Comparison of ENCODE assay signal across 12 cellular contexts in the genomic region with DNA sequence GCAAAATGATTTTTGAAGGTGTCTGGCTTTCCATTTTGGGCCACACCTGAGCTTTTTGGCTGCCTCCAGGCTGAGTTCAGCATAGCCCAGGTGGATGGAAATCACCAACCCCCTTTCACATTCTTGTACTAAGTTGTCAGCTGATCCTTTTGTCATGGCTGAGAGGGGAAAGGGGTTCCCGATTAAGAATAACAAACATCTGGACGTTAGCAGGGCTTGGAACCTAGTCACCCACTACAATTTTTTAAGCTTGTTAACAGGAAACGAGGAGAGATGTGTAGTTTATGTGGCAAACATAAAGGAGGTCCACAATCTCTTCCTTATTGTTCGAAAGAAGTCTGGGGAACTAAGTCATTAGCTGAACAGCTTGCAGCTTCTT. TPM values are rescaled to one million over a fixed set of nuclear protein-coding genes. Genes with fewer than 3 reads are reported as not detected.
DNase-seq lines count a peak whose midpoint lies in the region; ATAC-seq, FAIRE-seq and TF ChIP-seq lines count a peak whose summit lies in the region.
"Had no signal": no experiment of that assay in that cellular context is flagged by ENCODE, and none has a peak within 500 bp of the region (broad histone marks: within the 10 kb centered on the region; RNA-seq: fewer than 3 reads in every experiment).

No MANE protein-coding gene starts in this region.

- H3K4me3 Mint-ChIP-seq in endodermal cell, result no peak overlapping the region
- peak overlapping the region; percentile 97 for H3K4me3 Mint-ChIP-seq in nephron progenitor cell
- no peak overlapping the region for H3K4me3 Mint-ChIP-seq in activated naive CD8-positive, alpha-beta T cell treated with anti-CD3 and anti-CD28 coated beads, Interleukin-2, amount 50 U/mL, for 24 hours
- H3K4me3 Mint-ChIP-seq: stimulated activated naive CD8-positive, alpha-beta T cell treated with anti-CD3 and anti-CD28 coated beads, Interleukin-15, amount 100 ng/mL, for 72 hours had no signal

- H3K27me3 ChIP-seq in KMS-11 (ENCODE audit: insufficient read depth, low read depth) (no peaks in the 10 kb centered on the region), endodermal cell (ENCODE audit: control insufficient read depth, insufficient read depth, low read length, poor library complexity, severe bottlenecking) (peaks cover 90% of the 10 kb centered on the region)

- no peak overlapping the region for H2AFZ ChIP-seq in KMS-11 (ENCODE audit: low read depth)

- H3K79me2 ChIP-seq in KMS-11 (ENCODE audit: insufficient read depth, low read depth), result peaks cover 49% of the 10 kb centered on the region

- H3K9me3 Mint-ChIP-seq in endodermal cell (peaks cover 1% of the 10 kb centered on the region), nephron progenitor cell (no peaks in the 10 kb centered on the region)
- peaks cover 6% of the 10 kb centered on the region for H3K9me3 Mint-ChIP-seq in activated naive CD8-positive, alpha-beta T cell treated with anti-CD3 and anti-CD28 coated beads, Interleukin-2, amount 50 U/mL, for 24 hours
- H3K9me3 Mint-ChIP-seq: stimulated activated naive CD8-positive, alpha-beta T cell treated with anti-CD3 and anti-CD28 coated beads, Interleukin-15, amount 100 ng/mL, for 72 hours had no signal

- H3K27ac Mint-ChIP-seq in endodermal cell (no peak overlapping the region), nephron progenitor cell (peak overlapping the region; percentile 94)
- no peak overlapping the region for H3K27ac Mint-ChIP-seq in activated naive CD8-positive, alpha-beta T cell treated with anti-CD3 and anti-CD28 coated beads, Interleukin-2, amount 50 U/mL, for 24 hours
- H3K27ac Mint-ChIP-seq: stimulated activated naive CD8-positive, alpha-beta T cell treated with anti-CD3 and anti-CD28 coated beads, Interleukin-15, amount 100 ng/mL, for 72 hours had no signal

- POLR2A ChIA-PET in A549 (lab: Yijun Ruan, JAX), result interaction anchor here (1.0 kb wide), 1 partner anchor 19 kb away, joined by 3 read pairs; no protein-coding TSS in a partner anchor

- TF ChIP-seq CTCF in A549 (IDR thresholded peaks at IDR 0.05) (no peak), KMS-11 (conservative IDR thresholded peaks at IDR 0.05; ENCODE audit: low read depth, low read length) (no peak), endodermal cell (conservative IDR thresholded peaks at IDR 0.05) (no peak), nephron progenitor cell (IDR thresholded peaks at IDR 0.05) (no peak)

- H3K4me1 Mint-ChIP-seq in endodermal cell (peaks cover 55% of the 10 kb centered on the region), nephron progenitor cell (peaks cover 49% of the 10 kb centered on the region)
- H3K4me1 Mint-ChIP-seq in activated naive CD8-positive, alpha-beta T cell treated with anti-CD3 and anti-CD28 coated beads, Interleukin-2, amount 50 U/mL, for 24 hours, result peaks cover 19% of the 10 kb centered on the region

- H3K27me3 Mint-ChIP-seq in endodermal cell (ENCODE audit: insufficient read depth) (peaks cover 94% of the 10 kb centered on the region), nephron progenitor cell (ENCODE audit: low read depth, poor library complexity) (peaks cover 31% of the 10 kb centered on the region)
- H3K27me3 Mint-ChIP-seq in activated naive CD8-positive, alpha-beta T cell treated with anti-CD3 and anti-CD28 coated beads, Interleukin-2, amount 50 U/mL, for 24 hours, result peaks cover 83% of the 10 kb centered on the region

- H3K36me3 Mint-ChIP-seq in endodermal cell (ENCODE audit: low read depth) (no peaks in the 10 kb centered on the region), nephron progenitor cell (ENCODE audit: low read depth) (peaks cover 89% of the 10 kb centered on the region)
- peaks cover 2% of the 10 kb centered on the region for H3K36me3 Mint-ChIP-seq in activated naive CD8-positive, alpha-beta T cell treated with anti-CD3 and anti-CD28 coated beads, Interleukin-2, amount 50 U/mL, for 24 hours (ENCODE audit: low read depth)

- FAIRE-seq in A549 (lab: Jason Lieb, UNC), result no peak

- TF ChIP-seq EP300 in A549 (IDR thresholded peaks at IDR 0.05), result no peak

- H3K4me2 ChIP-seq in A549 (peak overlapping the region; percentile 94), KMS-11 (peak overlapping the region; percentile 67)

- no peak for DNase-seq in A549 (ENCODE audit: low read depth in 1 of 2, low spot score in 1 of 2)
- DNase-seq in endodermal cell, result no peak
- no peak for DNase-seq in nephron progenitor cell
- no peak for DNase-seq in activated naive CD8-positive, alpha-beta T cell treated with anti-CD3 and anti-CD28 coated beads, Interleukin-2, amount 50 U/mL, for 24 hours
- DNase-seq in activated CD4-positive, alpha-beta T cell treated with anti-CD3 and anti-CD28 coated beads, Interleukin-2, amount 50 U/mL, for 4 hours, result no peak
- DNase-seq: activated CD4-positive, alpha-beta T cell treated with anti-CD3 and anti-CD28 coated beads for 48 hours; COR-L47; stimulated activated naive CD8-positive, alpha-beta T cell treated with anti-CD3 and anti-CD28 coated beads, Interleukin-15, amount 100 ng/mL, for 72 hours had no signal

- no peak for TF ChIP-seq POLR2A in A549 (IDR thresholded peaks at IDR 0.05; ENCODE audit: low read length)

- no peak overlapping the region for H3K9ac ChIP-seq in KMS-11
- H3K9ac ChIP-seq in endodermal cell (ENCODE audit: extremely low read depth, low read length, poor library complexity, severe bottlenecking), result no peak overlapping the region

- WGBS in A549 (ENCODE audit: missing lambda C conversion rate), result 25% methylated on average over 4 of the region's 4 CpGs
- 0 to 27% methylated on average over 1 to 4 of the region's 4 CpGs for WGBS in endodermal cell (ENCODE audit: insufficient coverage in 1 of 2, insufficient read length in 1 of 2), 2 experiments

- H3K36me3 ChIP-seq in KMS-11 (ENCODE audit: insufficient read depth), result no peaks in the 10 kb centered on the region
- H3K36me3 ChIP-seq in endodermal cell (ENCODE audit: control insufficient read depth, insufficient read depth, low read length), result no peaks in the 10 kb centered on the region
- H3K36me3 ChIP-seq: cardiac muscle cell had no signal

- peak overlapping the region; percentile 36 for H3K4me3 ChIP-seq in A549
- H3K4me3 ChIP-seq in KMS-11 (IDR thresholded peaks at IDR 0.05; ENCODE audit: insufficient read depth, low read depth, low read length), result no peak overlapping the region
- H3K4me3 ChIP-seq in endodermal cell (ENCODE audit: low read length), result peak overlapping the region; percentile 61
- H3K4me3 ChIP-seq: cardiac muscle cell had no signal

- TF ChIP-seq RAD21 in A549 (conservative IDR thresholded peaks at IDR 0.05 in 1 of 2, IDR thresholded peaks at IDR 0.05 in 1 of 2), result no peak

- no peaks in the 10 kb centered on the region for H3K9me3 ChIP-seq in A549
- no peaks in the 10 kb centered on the region for H3K9me3 ChIP-seq in endodermal cell (ENCODE audit: control insufficient read depth, low read length)

- H3K4me1 ChIP-seq in A549 (peaks cover 54% of the 10 kb centered on the region), KMS-11 (ENCODE audit: low read depth, poor library complexity, severe bottlenecking) (peaks cover 53% of the 10 kb centered on the region), endodermal cell (ENCODE audit: control insufficient read depth, insufficient read depth, low read length) (no peaks in the 10 kb centered on the region)

- H4K20me1 ChIP-seq in KMS-11 (ENCODE audit: insufficient read depth), result no peaks in the 10 kb centered on the region

- ATAC-seq in A549 (no peak), GM21825 (IDR thresholded peaks at IDR 0.05; ENCODE audit: unreplicated experiment) (no peak), HG02623 (IDR thresholded peaks at IDR 0.05; ENCODE audit: unreplicated experiment) (no peak)
- no peak for ATAC-seq in activated naive CD8-positive, alpha-beta T cell treated with anti-CD3 and anti-CD28 coated beads, Interleukin-2, amount 50 U/mL, for 24 hours
- ATAC-seq: stimulated activated naive CD8-positive, alpha-beta T cell treated with anti-CD3 and anti-CD28 coated beads, Interleukin-15, amount 100 ng/mL, for 72 hours had no signal

- H3K27ac ChIP-seq in A549 (peak overlapping the region; percentile 93 to 99), KMS-11 (no peak overlapping the region), endodermal cell (ENCODE audit: low read depth, low read length) (no peak overlapping the region)
- H3K27ac ChIP-seq: cardiac muscle cell had no signal

- CTCF ChIA-PET in A549 (lab: Yijun Ruan, JAX), result interaction anchor here (1.0 to 13.3 kb wide), 8 partner anchors 6 to 1076 kb away, joined by 3 to 280 read pairs (median 8); partner anchors contain the start of gene NR2F2

TF ChIP-seq in A549, 52 proteins besides CTCF, POLR2A, EP300 and RAD21 (continues in another document):
- TF ChIP-seq PBX3 (IDR thresholded peaks at IDR 0.05) (no peak), FOSL2 (IDR thresholded peaks at IDR 0.05) (no peak), FOSL2 (CRISPR knock-in tag; IDR thresholded peaks at IDR 0.05) (no peak), TP53 (CRISPR knock-in tag; IDR thresholded peaks at IDR 0.05) (no peak), HOXB13 (CRISPR knock-in tag; IDR thresholded peaks at IDR 0.05; ENCODE audit: low read depth) (no peak), JUNB (IDR thresholded peaks at IDR 0.05) (no peak), NPAS2 (CRISPR knock-in tag; IDR thresholded peaks at IDR 0.05; ENCODE audit: borderline replicate concordance) (no peak)

RNA-seq across cellular contexts. Expression of gene NR2F2, which starts 4.9 kb away (rescaled TPM):
- 11.8 and 14.4 TPM in 2 replicates for polyA plus RNA-seq in A549 (2011; rRNA removed)
- polyA plus RNA-seq in A549 (2012; cell fraction: cytosol; rRNA removed), result 14.2 and 17.8 TPM in 2 replicates
- polyA plus RNA-seq in A549 (2012; cell fraction: nucleus; rRNA removed), result 10.9 and 18.7 TPM in 2 replicates
- 14.4 to 15.7 TPM (median 15.3 TPM) in 3 replicates for polyA plus RNA-seq in A549 (2017; fragmentation: RNase III; extraction: RNeasy Plus Mini Kit Qiagen cat#74134 plus additional on column Dnase treatment)
- 5.7 and 14.9 TPM in 2 replicates for polyA minus RNA-seq in A549 (2011; rRNA and poly(A)+ RNA removed)
- 1 to 10 TPM in 1 of 2 donors, under 1 TPM in 1; 0.73 to 3.3 TPM for total RNA-seq in endodermal cell
- polyA plus RNA-seq in endodermal cell (2013, experiment 1 of 2), result 54.2 TPM
- polyA plus RNA-seq in endodermal cell (2013, experiment 2 of 2), result 40.9 TPM

Comparison
In these comparisons a context has a peak if more than half of its experiments do, and no peak if none do; other contexts are left out.
1. H3K27ac ChIP-seq: peak in A549 (2 of 2); none in KMS-11 (single experiment) and endodermal cell (single experiment).